20 cellular contexts compared by ENCODE assay signal in the genomic region with DNA sequence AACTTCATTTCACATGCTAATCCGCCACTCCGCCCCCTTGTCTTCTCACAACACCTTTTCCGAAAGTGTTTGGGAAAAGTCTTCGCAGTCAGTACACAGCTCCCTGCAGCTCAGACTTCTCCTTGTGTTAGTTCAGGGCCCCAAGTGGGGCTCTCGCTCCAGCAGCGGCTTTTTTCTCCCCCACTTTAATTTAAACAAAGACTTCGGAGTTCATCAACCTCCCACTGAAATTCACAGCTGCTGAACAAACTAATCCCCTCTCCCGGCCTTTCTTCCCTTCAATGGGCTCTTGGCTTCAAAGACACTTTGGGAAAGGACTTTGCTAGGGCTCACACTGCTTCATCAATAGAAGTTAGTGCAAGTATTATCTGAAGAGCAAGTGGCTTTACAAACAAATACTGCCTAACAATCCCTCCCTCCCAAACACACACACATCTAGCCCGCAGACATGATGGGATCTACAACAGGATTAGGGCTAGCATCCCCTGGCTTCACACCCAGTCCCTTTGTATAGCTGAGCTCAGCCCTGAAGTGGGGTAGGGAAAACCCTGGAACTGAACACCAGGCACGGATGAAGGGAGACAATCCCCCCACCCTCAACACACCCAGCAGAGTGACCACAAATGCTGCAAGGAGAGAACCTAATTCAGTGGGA. TPM values are rescaled to one million over a fixed set of nuclear protein-coding genes. Genes with fewer than 3 reads are reported as not detected.
DNase-seq lines count a peak whose midpoint lies in the region; ATAC-seq and TF ChIP-seq lines count a peak whose summit lies in the region.
"Had no signal": no experiment of that assay in that cellular context is flagged by ENCODE, and none has a peak within 500 bp of the region (broad histone marks: within the 10 kb centered on the region; RNA-seq: fewer than 3 reads in every experiment).

No MANE protein-coding gene starts in this region.

- WGBS in HUES64: under 1% methylated on average over 10 of the region's 10 CpGs

- H3K4me1 Mint-ChIP-seq in GM23338 (peaks cover 42% of the 10 kb centered on the region), endothelial cell (ENCODE audit: unreplicated experiment) (peaks cover 33% of the 10 kb centered on the region)

- H3K9me2 ChIP-seq in GM23338 (ENCODE audit: insufficient read depth): no peaks in the 10 kb centered on the region

- H3K9me3 ChIP-seq in HUES64 (ENCODE audit: insufficient read depth, low read depth, low read length): no peaks in the 10 kb centered on the region
- H3K9me3 ChIP-seq: Caco-2 had no signal

- H3K27me3 Mint-ChIP-seq in GM23338 (ENCODE audit: insufficient read depth, low read depth, poor library complexity) (peaks cover 89% of the 10 kb centered on the region), endothelial cell (ENCODE audit: unreplicated experiment) (peaks cover 17% of the 10 kb centered on the region)

- H3K9me3 Mint-ChIP-seq in GM23338: no peaks in the 10 kb centered on the region; the same call in 2 of the 3 replicates
- H3K9me3 Mint-ChIP-seq in endothelial cell (ENCODE audit: unreplicated experiment): no peaks in the 10 kb centered on the region

- H3K27me3 ChIP-seq in GM23338 (ENCODE audit: insufficient read depth) (peaks cover 89% of the 10 kb centered on the region), HUES64 (ENCODE audit: insufficient read depth, low read length) (peaks cover 93% of the 10 kb centered on the region)

- H3F3A ChIP-seq in GM23338 (replicated peaks; ENCODE audit: low read depth): peaks cover 7% of the 10 kb centered on the region

- peak overlapping the region; percentile 73 for H3K4me2 ChIP-seq in GM23338

- H3K27ac ChIP-seq in GM23338 (ENCODE audit: low read depth) (peak overlapping the region; percentile 4; the same call in 1 of the 2 replicates), HUES64 (ENCODE audit: low read depth, low read length) (peak overlapping the region; percentile 71; the same call in 1 of the 2 replicates)
- H3K27ac ChIP-seq: SK-N-MC had no signal

- H3K4me1 ChIP-seq in GM23338 (ENCODE audit: insufficient read depth) (peaks cover 40% of the 10 kb centered on the region), HUES64 (ENCODE audit: insufficient read depth, low read length) (peaks cover 40% of the 10 kb centered on the region)
- H3K4me1 ChIP-seq: Caco-2 had no signal

- H2AFZ ChIP-seq in GM23338: no peak overlapping the region

- H3K27ac Mint-ChIP-seq in GM23338 (no peak overlapping the region), endothelial cell (ENCODE audit: unreplicated experiment) (no peak overlapping the region)
- H3K27ac Mint-ChIP-seq: CD14-positive monocyte had no signal

- H4K20me1 ChIP-seq in GM23338 (replicated peaks; ENCODE audit: insufficient read depth): 0 out of 2 replicates have a peak, but pooled peaks cover 8% of the 10 kb centered on the region

- peak overlapping the region; percentile 48 for H3K4me3 ChIP-seq in GM23338
- H3K4me3 ChIP-seq in HUES64 (ENCODE audit: low read length): peak overlapping the region; percentile 20
- H3K4me3 ChIP-seq: SK-N-MC had no signal

- no peaks in the 10 kb centered on the region for H3K79me2 ChIP-seq in GM23338 (replicated peaks; ENCODE audit: insufficient read depth)

- H3K36me3 ChIP-seq in GM23338 (ENCODE audit: insufficient read depth) (peaks cover 3% of the 10 kb centered on the region; the same call in 1 of the 2 replicates), HUES64 (ENCODE audit: insufficient read depth, low read length) (no peaks in the 10 kb centered on the region)

- TF ChIP-seq CTCF in GM23338 (conservative IDR thresholded peaks at IDR 0.05; ENCODE audit: low read depth in 2 of 2) (no peak), endothelial cell (IDR thresholded peaks at IDR 0.05; ENCODE audit: unreplicated experiment) (no peak)

- peak overlapping the region; percentile 2; the same call in 1 of the 2 replicates for H3K9ac ChIP-seq in HUES64 (ENCODE audit: low read depth, low read length)

- ATAC-seq in GM23338: peak; percentile 59
- no peak for ATAC-seq in GM21529 (IDR thresholded peaks at IDR 0.05; ENCODE audit: unreplicated experiment)
- ATAC-seq in HG03045 (IDR thresholded peaks at IDR 0.05; ENCODE audit: unreplicated experiment): no peak
- ATAC-seq in GM19328 (IDR thresholded peaks at IDR 0.05; ENCODE audit: unreplicated experiment): no peak
- ATAC-seq: Panc1, Right ventricle myocardium inferior had no signal

- H3K36me3 Mint-ChIP-seq in GM23338 (ENCODE audit: low read depth): peaks cover 10% of the 10 kb centered on the region
- H3K36me3 Mint-ChIP-seq in endothelial cell (ENCODE audit: low read depth, unreplicated experiment): peaks cover 22% of the 10 kb centered on the region

- peak overlapping the region; percentile 57 for H3K4me3 Mint-ChIP-seq in GM23338
- peak overlapping the region; percentile 51 for H3K4me3 Mint-ChIP-seq in endothelial cell (ENCODE audit: unreplicated experiment)
- H3K4me3 Mint-ChIP-seq: CD14-positive monocyte had no signal

- DNase-seq in GM23338 (ENCODE audit: low spot score) (peak; percentile 66), endothelial cell (ENCODE audit: low spot score) (no peak), left kidney (ENCODE audit: low read depth, low spot score) (peak; percentile 19), SKM-1 treated with dmso at 0.1 percent for 144 hours (lab: John Stamatoyannopoulos, UW; ENCODE audit: unreplicated experiment) (no peak)
- DNase-seq: Caco-2, KG1, NCI-H1092 treated with DMSO at 0.1 percent for 48 hours, NCI-H1694, NCI-H69 had no signal

RNA-seq across cellular contexts. Expression of a gene that starts 23.2 kb away (rescaled TPM):
- total RNA-seq in GM23338 (2014; rRNA removed; shearing (Covaris generic)): 1.3 and 1.9 TPM in 2 replicates
- polyA plus RNA-seq in GM23338 (2016; fragmentation: Nextera tagmentation; extraction: Ambion mirVana): 0.26 and 0.74 TPM in 2 replicates
- 0.65 TPM for polyA plus RNA-seq in HUES64 (2013, experiment 1 of 2)
- polyA plus RNA-seq in HUES64 (2013, experiment 2 of 2): 2.0 TPM
- total RNA-seq in endothelial cell (ENCODE audit: unreplicated experiment): not detected
- total RNA-seq: A673, H4, MCF 10A, Right ventricle myocardium inferior had no signal
- polyA plus RNA-seq: CD14-positive monocyte had no signal

RNA-seq across cellular contexts. Expression of a gene that starts 33.7 kb away (rescaled TPM):
- total RNA-seq in GM23338 (2014; rRNA removed; shearing (Covaris generic)): 5.8 and 6.7 TPM in 2 replicates
- polyA plus RNA-seq in GM23338 (2016; fragmentation: Nextera tagmentation; extraction: Ambion mirVana): 2.9 TPM in 2 replicates
- 1.7 TPM for polyA plus RNA-seq in HUES64 (2013, experiment 1 of 2)
- polyA plus RNA-seq in HUES64 (2013, experiment 2 of 2): 2.7 TPM
- 13.2 TPM for total RNA-seq in endothelial cell (ENCODE audit: unreplicated experiment)

RNA-seq across cellular contexts. Expression of a gene that starts 43.7 kb away (rescaled TPM):
- total RNA-seq in GM23338 (2014; rRNA removed; shearing (Covaris generic)): 131 and 133 TPM in 2 replicates
- polyA plus RNA-seq in GM23338 (2016; fragmentation: Nextera tagmentation; extraction: Ambion mirVana): 464 and 520 TPM in 2 replicates
- 178 TPM for polyA plus RNA-seq in HUES64 (2013, experiment 1 of 2)
- polyA plus RNA-seq in HUES64 (2013, experiment 2 of 2): 172 TPM
- total RNA-seq in endothelial cell (ENCODE audit: unreplicated experiment): 171 TPM

RNA-seq across cellular contexts. Expression of a gene that starts 49.8 kb away (rescaled TPM):
- total RNA-seq in GM23338 (2014; rRNA removed; shearing (Covaris generic)): 25.3 and 26.3 TPM in 2 replicates
- polyA plus RNA-seq in GM23338 (2016; fragmentation: Nextera tagmentation; extraction: Ambion mirVana): 9.1 and 9.9 TPM in 2 replicates
- polyA plus RNA-seq in HUES64 (2013, experiment 1 of 2): 16.7 TPM
- 16.4 TPM for polyA plus RNA-seq in HUES64 (2013, experiment 2 of 2)
- total RNA-seq in endothelial cell (ENCODE audit: unreplicated experiment): 44.4 TPM

Comparison
In these comparisons a context has a peak if more than half of its experiments do, and no peak if none do; other contexts are left out.
1. DNase-seq: peak in GM23338 (single experiment) and left kidney (single experiment); none in endothelial cell (single experiment) and SKM-1 treated with dmso at 0.1 percent for 144 hours (single experiment).